21 cellular contexts compared by ENCODE assay signal in genomic region chr13:107138987-107139386, GRCh38.
"Had no signal": no experiment of that assay in that cellular context is flagged by ENCODE, and none has a peak within 500 bp of the region (broad histone marks: within the 10 kb centered on the region; RNA-seq: fewer than 3 reads in every experiment).

No MANE protein-coding gene starts in this region.

- H3K27me3 Mint-ChIP-seq: activated B cell treated with CpG ODN at 0.5 μM for 24 hours; activated CD4-positive, alpha-beta T cell treated with anti-CD3 and anti-CD28 coated beads, Interleukin-2, amount 10 ng/mL, durations not matched to agents 24 days and 14 days; activated naive CD8-positive, alpha-beta T cell; dendritic cell treated with granulocyte-macrophage colony-stimulating factor and Interleukin-4, amounts not matched to agents 40 ng/mL and 50 ng/mL, for 4 days; effector memory CD8-positive, alpha-beta T cell; stimulated activated naive CD8-positive, alpha-beta T cell treated with anti-CD3 and anti-CD28 coated beads, Interleukin-15, amount 100 ng/mL, for 72 hours had no signal

- H3K27ac Mint-ChIP-seq: activated B cell treated with CpG ODN at 0.5 μM for 24 hours; activated CD4-positive, alpha-beta T cell treated with anti-CD3 and anti-CD28 coated beads, Interleukin-2, amount 10 ng/mL, durations not matched to agents 24 days and 14 days; activated CD8-positive, alpha-beta T cell treated with anti-CD3 and anti-CD28 coated beads, Interleukin-2, amount 10 ng/mL, durations not matched to agents 7 days and 5 days; activated naive CD8-positive, alpha-beta T cell; dendritic cell treated with granulocyte-macrophage colony-stimulating factor and Interleukin-4, amounts not matched to agents 40 ng/mL and 50 ng/mL, for 4 days; effector memory CD8-positive, alpha-beta T cell; mesothelial cell of epicardium; stimulated activated naive CD8-positive, alpha-beta T cell treated with anti-CD3 and anti-CD28 coated beads, Interleukin-15, amount 100 ng/mL, for 72 hours had no signal

- ATAC-seq: activated CD8-positive, alpha-beta T cell treated with anti-CD3 and anti-CD28 coated beads, Interleukin-2, amount 10 ng/mL, durations not matched to agents 7 days and 5 days; effector memory CD8-positive, alpha-beta T cell; lower lobe of right lung; stimulated activated naive CD8-positive, alpha-beta T cell treated with anti-CD3 and anti-CD28 coated beads, Interleukin-15, amount 100 ng/mL, for 72 hours had no signal

- DNase-seq: activated B cell treated with CpG ODN at 0.5 μM for 24 hours; activated CD4-positive, alpha-beta T cell treated with anti-CD3 and anti-CD28 coated beads, Interleukin-2, amount 10 ng/mL, durations not matched to agents 24 days and 14 days; activated CD8-positive, alpha-beta memory T cell treated with anti-CD3 and anti-CD28 coated beads, Interleukin-2, amount 50 U/mL, for 4 hours; activated CD8-positive, alpha-beta T cell treated with anti-CD3 and anti-CD28 coated beads, Interleukin-2, amount 10 ng/mL, durations not matched to agents 7 days and 5 days; activated effector memory CD4-positive, alpha-beta T cell treated with anti-CD3 and anti-CD28 coated beads, Interleukin-2, amount 50 U/mL, for 16 hours; activated T-cell treated with anti-CD3 and anti-CD28 coated beads, Interleukin-2, amount 50 U/mL, for 48 hours; amygdala; brain microvascular endothelial cell; effector memory CD8-positive, alpha-beta T cell; hippocampal formation; kidney; lower lobe of right lung; right lobe of liver; stimulated activated naive CD8-positive, alpha-beta T cell treated with anti-CD3 and anti-CD28 coated beads, Interleukin-15, amount 100 ng/mL, for 72 hours; SW 1271; upper lobe of left lung had no signal

- H3K27me3 ChIP-seq: brain microvascular endothelial cell, right lobe of liver, upper lobe of left lung had no signal

- H3K4me3 Mint-ChIP-seq: activated B cell treated with CpG ODN at 0.5 μM for 24 hours; activated CD4-positive, alpha-beta T cell treated with anti-CD3 and anti-CD28 coated beads, Interleukin-2, amount 10 ng/mL, durations not matched to agents 24 days and 14 days; activated CD8-positive, alpha-beta T cell treated with anti-CD3 and anti-CD28 coated beads, Interleukin-2, amount 10 ng/mL, durations not matched to agents 7 days and 5 days; activated naive CD8-positive, alpha-beta T cell; dendritic cell treated with granulocyte-macrophage colony-stimulating factor and Interleukin-4, amounts not matched to agents 40 ng/mL and 50 ng/mL, for 4 days; effector memory CD8-positive, alpha-beta T cell; mesothelial cell of epicardium; stimulated activated naive CD8-positive, alpha-beta T cell treated with anti-CD3 and anti-CD28 coated beads, Interleukin-15, amount 100 ng/mL, for 72 hours had no signal

- H3K36me3 Mint-ChIP-seq: activated naive CD8-positive, alpha-beta T cell; mesothelial cell of epicardium had no signal

- H3K9me3 ChIP-seq: lower lobe of right lung, prostate gland, right lobe of liver, upper lobe of left lung had no signal

- H3K4me1 Mint-ChIP-seq: activated B cell treated with CpG ODN at 0.5 μM for 24 hours; activated CD4-positive, alpha-beta T cell treated with anti-CD3 and anti-CD28 coated beads, Interleukin-2, amount 10 ng/mL, durations not matched to agents 24 days and 14 days; stimulated activated naive CD8-positive, alpha-beta T cell treated with anti-CD3 and anti-CD28 coated beads, Interleukin-15, amount 100 ng/mL, for 72 hours had no signal

- H3K27ac ChIP-seq: brain microvascular endothelial cell, epithelial cell of prostate, lower lobe of right lung, prostate gland, right lobe of liver, upper lobe of left lung had no signal

- H3K36me3 ChIP-seq: brain microvascular endothelial cell, lower lobe of right lung, prostate gland, right lobe of liver, upper lobe of left lung had no signal

- H3K4me1 ChIP-seq: lower lobe of right lung, prostate gland, right lobe of liver, upper lobe of left lung had no signal

- H3K4me3 ChIP-seq: lower lobe of right lung, prostate gland, right lobe of liver, upper lobe of left lung had no signal

- H3K9me3 Mint-ChIP-seq: activated CD4-positive, alpha-beta T cell treated with anti-CD3 and anti-CD28 coated beads, Interleukin-2, amount 10 ng/mL, durations not matched to agents 24 days and 14 days; dendritic cell treated with granulocyte-macrophage colony-stimulating factor and Interleukin-4, amounts not matched to agents 40 ng/mL and 50 ng/mL, for 4 days had no signal
